In the genomic region with DNA sequence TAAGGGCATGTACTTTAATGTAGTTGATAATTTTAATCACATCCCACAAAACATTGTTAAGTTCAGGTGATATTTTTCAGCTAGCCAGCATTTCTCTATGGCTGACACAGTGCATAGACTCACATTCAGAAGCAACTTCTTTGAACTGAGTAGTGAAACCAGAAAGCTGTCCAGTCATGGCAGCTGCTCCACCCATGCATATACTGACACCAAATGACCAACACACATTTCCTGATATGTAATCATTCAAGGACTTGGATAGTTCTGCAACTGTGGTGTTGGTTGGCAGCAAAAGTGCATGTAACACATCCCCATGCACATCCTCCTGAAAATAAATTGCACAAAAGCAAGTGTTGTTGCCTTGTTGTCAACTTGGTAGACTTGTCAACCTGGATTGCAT, we compare ENCODE assay signal across 21 cellular contexts. TPM values are rescaled to one million over a fixed set of nuclear protein-coding genes. Genes with fewer than 3 reads are reported as not detected.
"Had no signal": no experiment of that assay in that cellular context is flagged by ENCODE, and none has a peak within 500 bp of the region (broad histone marks: within the 10 kb centered on the region; RNA-seq: fewer than 3 reads in every experiment).

No MANE protein-coding gene starts in this region.

- H3K4me1 Mint-ChIP-seq: IgD-negative memory B cell had no signal

- H3K36me3 Mint-ChIP-seq: IgD-negative memory B cell had no signal

- H3K27ac Mint-ChIP-seq: IgD-negative memory B cell had no signal

- ATAC-seq: K562 had no signal

- H3K4me3 Mint-ChIP-seq: IgD-negative memory B cell had no signal

- DNase-seq: Kasumi-1, MM.1S, NCI-H1092 treated with DMSO at 0.1 percent for 48 hours, NCI-H1436, NCI-H187, NCI-H2029, NCI-H2081 treated with DMSO at 0.1 percent for 48 hours, NCI-H2171, NCI-H226, NCI-H446, NCI-H510A, NCI-H524 treated with DMSO at 0.1 percent for 48 hours, NCI-H69, NCI-H774, Right ventricle myocardium superior, RPMI8226, SIG-M5 had no signal

RNA-seq across cellular contexts. Expression of a gene that starts 39.7 kb away (rescaled TPM):
- total RNA-seq: K562, M059J, Right ventricle myocardium superior, SJSA1 had no signal
